In genomic region chr16:83842755-83843507, GRCh38 we compare ENCODE assay signal across 1 cellular context.
A peak's percentile ranks its signal among the peaks of the same experiment; 100 is the strongest.
TF ChIP-seq lines count a peak whose summit lies in the region.

No MANE protein-coding gene starts in this region.

TF ChIP-seq in H1, 55 proteins besides CTCF, POLR2A, EP300 and RAD21:
- TF ChIP-seq, protein P1, sequence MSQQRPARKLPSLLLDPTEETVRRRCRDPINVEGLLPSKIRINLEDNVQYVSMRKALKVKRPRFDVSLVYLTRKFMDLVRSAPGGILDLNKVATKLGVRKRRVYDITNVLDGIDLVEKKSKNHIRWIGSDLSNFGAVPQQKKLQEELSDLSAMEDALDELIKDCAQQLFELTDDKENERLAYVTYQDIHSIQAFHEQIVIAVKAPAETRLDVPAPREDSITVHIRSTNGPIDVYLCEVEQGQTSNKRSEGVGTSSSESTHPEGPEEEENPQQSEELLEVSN (IDR thresholded peaks at IDR 0.05): peak; percentile 76
- TF ChIP-seq, protein P2, sequence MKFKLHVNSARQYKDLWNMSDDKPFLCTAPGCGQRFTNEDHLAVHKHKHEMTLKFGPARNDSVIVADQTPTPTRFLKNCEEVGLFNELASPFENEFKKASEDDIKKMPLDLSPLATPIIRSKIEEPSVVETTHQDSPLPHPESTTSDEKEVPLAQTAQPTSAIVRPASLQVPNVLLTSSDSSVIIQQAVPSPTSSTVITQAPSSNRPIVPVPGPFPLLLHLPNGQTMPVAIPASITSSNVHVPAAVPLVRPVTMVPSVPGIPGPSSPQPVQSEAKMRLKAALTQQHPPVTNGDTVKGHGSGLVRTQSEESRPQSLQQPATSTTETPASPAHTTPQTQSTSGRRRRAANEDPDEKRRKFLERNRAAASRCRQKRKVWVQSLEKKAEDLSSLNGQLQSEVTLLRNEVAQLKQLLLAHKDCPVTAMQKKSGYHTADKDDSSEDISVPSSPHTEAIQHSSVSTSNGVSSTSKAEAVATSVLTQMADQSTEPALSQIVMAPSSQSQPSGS (IDR thresholded peaks at IDR 0.05; ENCODE audit: low read length): no peak
